ENCODE assay signal across 25 cellular contexts in genomic region chrX:19795289-19795688, GRCh38.
A peak's percentile ranks its signal among the peaks of the same experiment; 100 is the strongest.
DNase-seq lines count a peak whose midpoint lies in the region; ATAC-seq, FAIRE-seq and TF ChIP-seq lines count a peak whose summit lies in the region.
"Had no signal": no experiment of that assay in that cellular context is flagged by ENCODE, and none has a peak within 500 bp of the region (broad histone marks: within the 10 kb centered on the region; RNA-seq: fewer than 3 reads in every experiment).

No MANE protein-coding gene starts in this region.

- no peak for TF ChIP-seq POLR2A in endothelial cell of umbilical vein (IDR thresholded peaks at IDR 0.05; ENCODE audit: low read depth, low read length)

- no peaks in the 10 kb centered on the region for H3K9me3 Mint-ChIP-seq in T-helper 1 cell treated with Interleukin-12 subunit alpha and Interleukin-12 subunit beta and Interleukin-4 antibody, amounts not matched to agents 30 μg/mL and 1 μg/mL, for 36 hours
- no peaks in the 10 kb centered on the region for H3K9me3 Mint-ChIP-seq in CD8-positive, alpha-beta memory T cell
- H3K9me3 Mint-ChIP-seq: HFFc6 had no signal

- no peaks in the 10 kb centered on the region for H3K9me1 ChIP-seq in endothelial cell of umbilical vein (replicated peaks; ENCODE audit: control insufficient read depth, extremely low read depth, insufficient read depth, low read length)

- no peaks in the 10 kb centered on the region for H3K27me3 Mint-ChIP-seq in T-helper 1 cell treated with Interleukin-12 subunit alpha and Interleukin-12 subunit beta and Interleukin-4 antibody, amounts not matched to agents 30 μg/mL and 1 μg/mL, for 36 hours (ENCODE audit: low read depth)
- no peaks in the 10 kb centered on the region for H3K27me3 Mint-ChIP-seq in CD8-positive, alpha-beta memory T cell
- no peaks in the 10 kb centered on the region for H3K27me3 Mint-ChIP-seq in T-helper 17 cell

- H3K27ac ChIP-seq in CD8-positive, alpha-beta memory T cell (ENCODE audit: low read depth, low read length) = peak overlapping the region; percentile 47
- H3K27ac ChIP-seq in endothelial cell of umbilical vein (ENCODE audit: insufficient read depth, low read depth, low read length) = no peak overlapping the region
- no peak overlapping the region for H3K27ac ChIP-seq in right atrium auricular region
- H3K27ac ChIP-seq: BLaER1, foreskin keratinocyte, left lung, upper lobe of right lung, WERI-Rb-1 had no signal

- no peak for ATAC-seq in T-helper 17 cell
- ATAC-seq in GM18870 (IDR thresholded peaks at IDR 0.05; ENCODE audit: unreplicated experiment) = no peak
- ATAC-seq: foreskin keratinocyte, left lung, upper lobe of right lung had no signal

- H3K79me2 ChIP-seq in endothelial cell of umbilical vein (ENCODE audit: control insufficient read depth, insufficient read depth, low read length) = no peaks in the 10 kb centered on the region

- no peak overlapping the region for H3K9ac ChIP-seq in endothelial cell of umbilical vein (replicated peaks; ENCODE audit: extremely low read depth, insufficient read depth, low read length)
- H3K9ac ChIP-seq: BLaER1 had no signal

- H3K27ac Mint-ChIP-seq in T-helper 1 cell treated with Interleukin-12 subunit alpha and Interleukin-12 subunit beta and Interleukin-4 antibody, amounts not matched to agents 30 μg/mL and 1 μg/mL, for 36 hours = peak overlapping the region; percentile 10
- peak overlapping the region; percentile 74 to 98 (median 94) for H3K27ac Mint-ChIP-seq in CD8-positive, alpha-beta memory T cell
- H3K27ac Mint-ChIP-seq in T-helper 17 cell = peak overlapping the region; percentile 97
- H3K27ac Mint-ChIP-seq: HFFc6 had no signal

- no peak for DNase-seq in T-helper 1 cell
- no peak for DNase-seq in CD8-positive, alpha-beta memory T cell
- no peak for DNase-seq in T-helper 17 cell
- DNase-seq in endothelial cell of umbilical vein (ENCODE audit: low read depth, low spot score) = no peak
- no peak for DNase-seq in NCI-H128 (lab: John Stamatoyannopoulos, UW; ENCODE audit: unreplicated experiment)
- no peak for DNase-seq in right atrium auricular region (ENCODE audit: low spot score)
- DNase-seq: 8988T; activated CD8-positive, alpha-beta memory T cell treated with anti-CD3 and anti-CD28 coated beads, Interleukin-2, amount 50 U/mL, for 4 hours; amniotic stem cell; cerebellar nuclear complex; DMS79 treated with DMSO at 0.1 percent for 48 hours; foreskin keratinocyte; left lung; NCI-H1930; NCI-H510A treated with DMSO at 0.1 percent for 48 hours; OCI-M1; posterior cingulate gyrus; upper lobe of right lung; WERI-Rb-1 had no signal

- intact Hi-C loops in endothelial cell of umbilical vein (cut with micrococcal nuclease) = loop anchor here (5.0 kb wide), 1 partner anchor 33 kb away; no protein-coding TSS in a partner anchor

- POLR2A ChIA-PET in CD8-positive, alpha-beta memory T cell (lab: Charles Lee) = interaction anchor here (0.8 to 1.4 kb wide), 2 partner anchors 44 to 48 kb away, joined by 3 read pairs; no protein-coding TSS in a partner anchor
- POLR2A ChIA-PET in endothelial cell of umbilical vein (lab: Charles Lee) = interaction anchor here (0.6 kb wide), 1 partner anchor 27 kb away, joined by 4 read pairs; no protein-coding TSS in a partner anchor

- H3K36me3 Mint-ChIP-seq in T-helper 1 cell treated with Interleukin-12 subunit alpha and Interleukin-12 subunit beta and Interleukin-4 antibody, amounts not matched to agents 30 μg/mL and 1 μg/mL, for 36 hours (ENCODE audit: low read depth) = peaks cover 29% of the 10 kb centered on the region
- H3K36me3 Mint-ChIP-seq in CD8-positive, alpha-beta memory T cell = peaks cover 0 to 53% (median 4%) of the 10 kb centered on the region in 3 donors
- no peaks in the 10 kb centered on the region for H3K36me3 Mint-ChIP-seq in T-helper 17 cell (ENCODE audit: low read depth)

- CTCF ChIA-PET in CD8-positive, alpha-beta memory T cell (lab: Charles Lee) = interaction anchor here (0.8 to 2.0 kb wide), 7 partner anchors 9 to 61 kb away, joined by 3 to 4 read pairs (median 3); no protein-coding TSS in a partner anchor
- CTCF ChIA-PET in endothelial cell of umbilical vein (lab: Charles Lee) = interaction anchor here (0.9 to 1.1 kb wide), 3 partner anchors 55 to 202 kb away, joined by 3 to 5 read pairs (median 3); no protein-coding TSS in a partner anchor

- H3K27me3 ChIP-seq in CD8-positive, alpha-beta memory T cell (ENCODE audit: insufficient read depth, low read length, poor library complexity, severe bottlenecking) = no peaks in the 10 kb centered on the region
- H3K27me3 ChIP-seq in endothelial cell of umbilical vein (ENCODE audit: control insufficient read depth in 2 of 2, insufficient read depth in 2 of 2, low read length in 2 of 2) (no peaks in the 10 kb centered on the region), right atrium auricular region (no peaks in the 10 kb centered on the region)
- H3K27me3 ChIP-seq: BLaER1, foreskin keratinocyte, left lung, upper lobe of right lung had no signal

- TF ChIP-seq CTCF in endothelial cell of umbilical vein (IDR thresholded peaks at IDR 0.05; ENCODE audit: extremely low read depth in 1 of 2, insufficient read depth in 1 of 2, low read depth in 1 of 2, low read length in 2 of 2) (no peak), right atrium auricular region (IDR thresholded peaks at IDR 0.05) (no peak)

- no peaks in the 10 kb centered on the region for H3K9me3 ChIP-seq in CD8-positive, alpha-beta memory T cell (ENCODE audit: low read length)
- H3K9me3 ChIP-seq in T-helper 17 cell (ENCODE audit: control insufficient read depth, low read length, poor library complexity, severe bottlenecking) (no peaks in the 10 kb centered on the region), endothelial cell of umbilical vein (replicated peaks; ENCODE audit: control insufficient read depth, insufficient read depth, low read length) (no peaks in the 10 kb centered on the region), right atrium auricular region (no peaks in the 10 kb centered on the region)
- H3K9me3 ChIP-seq: BLaER1, left lung, upper lobe of right lung had no signal

- no peaks in the 10 kb centered on the region for H4K20me1 ChIP-seq in endothelial cell of umbilical vein (replicated peaks; ENCODE audit: control insufficient read depth, extremely low read depth, insufficient read depth, low read length)
- H4K20me1 ChIP-seq: BLaER1 had no signal

- H2AFZ ChIP-seq in endothelial cell of umbilical vein (ENCODE audit: low read depth, low read length) = no peak overlapping the region

- dilution Hi-C loops in endothelial cell of umbilical vein (cut with MboI; ENCODE audit: extremely low pct_ligation_motif_present, low sequenced_read_pairs) = no loop called here

- no TSS peak for BruUV-seq in endothelial cell of umbilical vein (replicated peaks; lab: Mats Ljungman, UMichigan)

- H3K4me3 Mint-ChIP-seq in T-helper 1 cell treated with Interleukin-12 subunit alpha and Interleukin-12 subunit beta and Interleukin-4 antibody, amounts not matched to agents 30 μg/mL and 1 μg/mL, for 36 hours = peak overlapping the region; percentile 29
- H3K4me3 Mint-ChIP-seq in CD8-positive, alpha-beta memory T cell = peak overlapping the region; percentile 90 to 96 (median 92)
- H3K4me3 Mint-ChIP-seq in T-helper 17 cell = peak overlapping the region; percentile 85
- H3K4me3 Mint-ChIP-seq: HFFc6 had no signal

- no peaks in the 10 kb centered on the region for H3K36me3 ChIP-seq in CD8-positive, alpha-beta memory T cell (ENCODE audit: insufficient read depth, low read length)
- H3K36me3 ChIP-seq in endothelial cell of umbilical vein (ENCODE audit: control insufficient read depth in 2 of 2, extremely low read depth in 1 of 2, insufficient read depth in 2 of 2, low read length in 2 of 2) (no peaks in the 10 kb centered on the region), right atrium auricular region (no peaks in the 10 kb centered on the region)
- H3K36me3 ChIP-seq: left lung, upper lobe of right lung, WERI-Rb-1 had no signal

- peak overlapping the region; percentile 67 for H3K4me2 ChIP-seq in endothelial cell of umbilical vein (ENCODE audit: insufficient read depth, low read length)
- H3K4me2 ChIP-seq: BLaER1 had no signal

- peaks cover 59% of the 10 kb centered on the region for H3K4me1 Mint-ChIP-seq in T-helper 1 cell treated with Interleukin-12 subunit alpha and Interleukin-12 subunit beta and Interleukin-4 antibody, amounts not matched to agents 30 μg/mL and 1 μg/mL, for 36 hours (ENCODE audit: low read depth)
- H3K4me1 Mint-ChIP-seq in CD8-positive, alpha-beta memory T cell = peaks cover 56 to 71% (median 70%) of the 10 kb centered on the region in 3 donors
- peaks cover 32% of the 10 kb centered on the region for H3K4me1 Mint-ChIP-seq in T-helper 17 cell

- H3K4me3 ChIP-seq in CD8-positive, alpha-beta memory T cell (ENCODE audit: low read length) = peak overlapping the region; percentile 89
- H3K4me3 ChIP-seq in endothelial cell of umbilical vein (replicated peaks in 1 of 3; ENCODE audit: insufficient read depth in 1 of 3, low read depth in 1 of 3, low read length in 3 of 3) (no peak overlapping the region), right atrium auricular region (no peak overlapping the region)
- H3K4me3 ChIP-seq: BLaER1, left lung, skin epidermis, upper lobe of right lung had no signal

- no peak for FAIRE-seq in endothelial cell of umbilical vein (lab: Jason Lieb, UNC)
- FAIRE-seq: endometrium had no signal

- H3K4me1 ChIP-seq in CD8-positive, alpha-beta memory T cell (ENCODE audit: insufficient read depth, low read length) = peaks cover 60% of the 10 kb centered on the region
- peaks cover 19% of the 10 kb centered on the region for H3K4me1 ChIP-seq in endothelial cell of umbilical vein (ENCODE audit: control insufficient read depth, extremely low read depth, insufficient read depth, low read length)
- H3K4me1 ChIP-seq in right atrium auricular region = peaks cover 0 to 10% of the 10 kb centered on the region in 2 donors

TF ChIP-seq in endothelial cell of umbilical vein, 7 proteins besides CTCF, POLR2A, EP300 and RAD21:
- TF ChIP-seq GATA2 (IDR thresholded peaks at IDR 0.05; ENCODE audit: insufficient read depth, insufficient read length, low read depth, low read length) (no peak), POLR2AphosphoS5 (IDR thresholded peaks at IDR 0.05; ENCODE audit: insufficient read depth, low read depth, low read length) (no peak), EZH2 (IDR thresholded peaks at IDR 0.05; ENCODE audit: borderline replicate concordance, low read depth, low read length, severe bottlenecking) (no peak), MYC (IDR thresholded peaks at IDR 0.05; ENCODE audit: low read depth, low read length) (no peak), JUN (IDR thresholded peaks at IDR 0.05; ENCODE audit: borderline replicate concordance, insufficient read depth, insufficient read length, low read depth) (no peak), FOS (IDR thresholded peaks at IDR 0.05; ENCODE audit: borderline replicate concordance, insufficient read depth, low read length) (no peak)
- TF ChIP-seq, protein P1, sequence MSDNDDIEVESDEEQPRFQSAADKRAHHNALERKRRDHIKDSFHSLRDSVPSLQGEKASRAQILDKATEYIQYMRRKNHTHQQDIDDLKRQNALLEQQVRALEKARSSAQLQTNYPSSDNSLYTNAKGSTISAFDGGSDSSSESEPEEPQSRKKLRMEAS (IDR thresholded peaks at IDR 0.05; ENCODE audit: insufficient read depth, insufficient read length) = no peak

Comparison
In these comparisons a context has a peak if more than half of its experiments do, and no peak if none do; other contexts are left out.
1. H3K27ac Mint-ChIP-seq: peak in every context shown above with its lines; median percentile 97 in T-helper 17 cell; 94 in CD8-positive, alpha-beta memory T cell; 10 in T-helper 1 cell treated with Interleukin-12 subunit alpha and Interleukin-12 subunit beta and Interleukin-4 antibody, amounts not matched to agents 30 μg/mL and 1 μg/mL, for 36 hours.
2. H3K4me3 Mint-ChIP-seq: peak in every context shown above with its lines; median percentile 92 in CD8-positive, alpha-beta memory T cell; 85 in T-helper 17 cell; 29 in T-helper 1 cell treated with Interleukin-12 subunit alpha and Interleukin-12 subunit beta and Interleukin-4 antibody, amounts not matched to agents 30 μg/mL and 1 μg/mL, for 36 hours.